16 cellular contexts compared by ENCODE assay signal in the genomic region with DNA sequence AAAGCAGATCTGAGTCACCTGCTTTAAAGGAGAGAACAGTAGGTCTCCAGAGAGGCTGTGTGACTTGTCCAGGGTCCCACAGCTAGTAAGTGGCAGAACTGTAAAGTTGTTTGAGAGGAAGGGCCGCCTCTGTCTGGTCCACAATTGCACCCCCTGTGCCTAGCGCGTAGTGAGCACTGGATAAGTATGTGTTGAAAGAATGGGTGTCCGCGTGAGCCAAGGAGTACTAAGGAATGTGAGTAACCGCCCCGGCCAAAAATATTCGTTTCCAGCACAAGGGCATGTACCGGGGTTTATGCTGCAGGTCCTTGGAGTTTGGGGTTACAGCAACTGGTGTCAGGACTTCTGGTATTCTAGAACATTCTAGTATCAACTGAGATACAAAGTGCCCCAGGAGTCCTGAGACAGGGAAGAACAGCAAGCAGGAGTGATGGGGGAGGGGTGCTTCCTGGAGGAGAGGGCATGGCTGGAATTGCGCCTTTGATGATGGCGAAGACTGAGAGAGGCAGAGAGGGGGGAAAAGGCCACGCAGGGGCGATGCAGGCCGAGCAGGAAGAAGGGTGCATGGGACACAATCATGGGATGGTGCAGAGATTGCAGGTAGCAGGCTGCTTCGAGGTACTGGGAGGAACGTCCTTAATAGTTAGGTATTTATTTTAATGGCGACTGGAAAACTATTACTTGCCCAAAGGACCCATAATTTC.
DNase-seq lines count a peak whose midpoint lies in the region; ATAC-seq and TF ChIP-seq lines count a peak whose summit lies in the region.
"Had no signal": no experiment of that assay in that cellular context is flagged by ENCODE, and none has a peak within 500 bp of the region (broad histone marks: within the 10 kb centered on the region; RNA-seq: fewer than 3 reads in every experiment).

No MANE protein-coding gene starts in this region.

- no peaks in the 10 kb centered on the region for H3K36me3 ChIP-seq in PC-3 (ENCODE audit: low read depth, low read length)
- no peaks in the 10 kb centered on the region for H3K36me3 ChIP-seq in mucosa of descending colon (ENCODE audit: low read depth)
- H3K36me3 ChIP-seq: MG63, right atrium auricular region, transverse colon had no signal

- H3K36me3 Mint-ChIP-seq in activated CD4-positive, alpha-beta T cell treated with anti-CD3 and anti-CD28 coated beads, Interleukin-2, amount 10 ng/mL, durations not matched to agents 24 days and 14 days (ENCODE audit: low read depth): no peaks in the 10 kb centered on the region
- H3K36me3 Mint-ChIP-seq: CD8-positive, alpha-beta T cell had no signal

- CTCF ChIA-PET in PC-3 (lab: Charles Lee): interaction anchor here (1.4 kb wide), 1 partner anchor 32 kb away, joined by 5 read pairs; no protein-coding TSS in a partner anchor

- peak overlapping the region; percentile 3 for H3K27ac Mint-ChIP-seq in activated CD4-positive, alpha-beta T cell treated with anti-CD3 and anti-CD28 coated beads, Interleukin-2, amount 10 ng/mL, durations not matched to agents 24 days and 14 days
- H3K27ac Mint-ChIP-seq: CD8-positive, alpha-beta T cell; T-helper 17 cell had no signal

- no peaks in the 10 kb centered on the region for H4K20me1 ChIP-seq in PC-3 (ENCODE audit: low read length)

- intact Hi-C loops in activated CD4-positive, alpha-beta T cell treated with anti-CD3 and anti-CD28 coated beads, Interleukin-2, amount 10 ng/mL, durations not matched to agents 24 days and 14 days (cut with micrococcal nuclease): loop anchor here (10.0 kb wide), 1 partner anchor 92 kb away; the partner anchor contains the start of gene SCARB1
- intact Hi-C loops in PC-3 (cut with micrococcal nuclease): loop anchor here (1.0 to 5.0 kb wide), 2 partner anchors 385 to 736 kb away; no protein-coding TSS in a partner anchor
- intact Hi-C loops in mucosa of descending colon (cut with DNase I, micrococcal nuclease): loop anchor here in 1 of 2 donors (5.0 to 10.0 kb wide), 2 partner anchors 208 to 735 kb away; partner anchors contain the start of gene NCOR2

- peaks cover 32% of the 10 kb centered on the region for H3K4me1 Mint-ChIP-seq in activated CD4-positive, alpha-beta T cell treated with anti-CD3 and anti-CD28 coated beads, Interleukin-2, amount 10 ng/mL, durations not matched to agents 24 days and 14 days

- POLR2A ChIA-PET in PC-3 (lab: Charles Lee; ENCODE audit: unreplicated experiment): no interaction called here

- peak overlapping the region; percentile 69 for H3K4me2 ChIP-seq in PC-3 (ENCODE audit: low read length)
- H3K4me2 ChIP-seq: SK-N-SH had no signal

- no TSS peak for BruUV-seq in PC-3 (replicated peaks; lab: Mats Ljungman, UMichigan)

- DNase-seq in activated CD4-positive, alpha-beta T cell treated with anti-CD3 and anti-CD28 coated beads, Interleukin-2, amount 10 ng/mL, durations not matched to agents 24 days and 14 days: no peak
- DNase-seq in activated CD4-positive, alpha-beta T cell treated with anti-CD3 and anti-CD28 coated beads for 48 hours: no peak
- DNase-seq in ELF-1 (ENCODE audit: low read depth, low spot score) (peak; percentile 50), PC-3 (peak; percentile 29), fibroblast of the aortic adventitia (ENCODE audit: low read depth) (peak; percentile 58), mucosa of descending colon (no peak)
- no peak for DNase-seq in stimulated activated CD4-positive, alpha-beta T cell treated with anti-CD3 and anti-CD28 coated beads, Interleukin-1b, Interleukin-23, amount 100 ng/mL, for 48 hours

- H3F3A ChIP-seq in PC-3 (ENCODE audit: low read length, unreplicated experiment): peaks cover 7% of the 10 kb centered on the region

- H3K27me3 Mint-ChIP-seq in activated CD4-positive, alpha-beta T cell treated with anti-CD3 and anti-CD28 coated beads, Interleukin-2, amount 10 ng/mL, durations not matched to agents 24 days and 14 days: peaks cover 34% of the 10 kb centered on the region

- no peaks in the 10 kb centered on the region for H3K79me2 ChIP-seq in PC-3 (ENCODE audit: low read length)

- TF ChIP-seq CTCF in PC-3 (conservative IDR thresholded peaks at IDR 0.05; ENCODE audit: low read depth, low read length) (no peak), fibroblast of the aortic adventitia (IDR thresholded peaks at IDR 0.05; ENCODE audit: insufficient read depth, low read length) (no peak), mucosa of descending colon (IDR thresholded peaks at IDR 0.05) (no peak)

- H3K9ac ChIP-seq in PC-3 (ENCODE audit: low read length): no peak overlapping the region
- H3K9ac ChIP-seq: SK-N-SH had no signal

- peaks cover 4% of the 10 kb centered on the region for H3K9me3 Mint-ChIP-seq in activated CD4-positive, alpha-beta T cell treated with anti-CD3 and anti-CD28 coated beads, Interleukin-2, amount 10 ng/mL, durations not matched to agents 24 days and 14 days
- H3K9me3 Mint-ChIP-seq: CD8-positive, alpha-beta T cell had no signal

- no peak; the same call in 1 of the 2 replicates for ATAC-seq in PC-3
- ATAC-seq in GM21526 (IDR thresholded peaks at IDR 0.05; ENCODE audit: low FRiP score, unreplicated experiment): no peak
- no peak for ATAC-seq in mucosa of descending colon
- ATAC-seq: activated CD4-positive, CD25-positive, alpha-beta regulatory T cell treated with anti-CD3 and anti-CD28 coated beads, Interleukin-2, amount 50 U/mL, for 24 hours had no signal

- no peaks in the 10 kb centered on the region for H3K27me3 ChIP-seq in PC-3 (ENCODE audit: low read length)
- H3K27me3 ChIP-seq: MG63, right atrium auricular region, transverse colon had no signal

- no peaks in the 10 kb centered on the region for H3K9me2 ChIP-seq in PC-3 (replicated peaks; ENCODE audit: low read length)
- H3K9me2 ChIP-seq: SK-N-SH had no signal

- no peak overlapping the region for H3K27ac ChIP-seq in PC-3 (ENCODE audit: low read length)
- H3K27ac ChIP-seq: coronary artery, right atrium auricular region, transverse colon had no signal

- H2AFZ ChIP-seq in PC-3 (ENCODE audit: low read length): no peak overlapping the region

- no peak overlapping the region for H3K4me3 Mint-ChIP-seq in activated CD4-positive, alpha-beta T cell treated with anti-CD3 and anti-CD28 coated beads, Interleukin-2, amount 10 ng/mL, durations not matched to agents 24 days and 14 days
- H3K4me3 Mint-ChIP-seq: CD8-positive, alpha-beta T cell had no signal

- H3K4me1 ChIP-seq in PC-3 (ENCODE audit: insufficient read depth, low read length) (peaks cover 43% of the 10 kb centered on the region), mucosa of descending colon (ENCODE audit: low read depth) (peaks cover 5% of the 10 kb centered on the region)

- H3K9me3 ChIP-seq in PC-3 (ENCODE audit: low read length) (no peaks in the 10 kb centered on the region), mucosa of descending colon (no peaks in the 10 kb centered on the region)
- H3K9me3 ChIP-seq: MG63, right atrium auricular region, SK-N-SH, transverse colon had no signal

- H3K4me3 ChIP-seq in PC-3 (ENCODE audit: low read length): no peak overlapping the region
- no peak overlapping the region for H3K4me3 ChIP-seq in fibroblast of the aortic adventitia (ENCODE audit: low read depth, low read length)
- H3K4me3 ChIP-seq in mucosa of descending colon: no peak overlapping the region
- H3K4me3 ChIP-seq: MG63, right atrium auricular region, transverse colon had no signal

Comparison
In these comparisons a context has a peak if more than half of its experiments do, and no peak if none do; other contexts are left out.
1. DNase-seq: peak in ELF-1 (single experiment), PC-3 (single experiment) and fibroblast of the aortic adventitia (single experiment); none in activated CD4-positive, alpha-beta T cell treated with anti-CD3 and anti-CD28 coated beads, Interleukin-2, amount 10 ng/mL, durations not matched to agents 24 days and 14 days (single experiment), activated CD4-positive, alpha-beta T cell treated with anti-CD3 and anti-CD28 coated beads for 48 hours (single experiment), stimulated activated CD4-positive, alpha-beta T cell treated with anti-CD3 and anti-CD28 coated beads, Interleukin-1b, Interleukin-23, amount 100 ng/mL, for 48 hours (single experiment) and mucosa of descending colon (0 of 3).